10 cellular contexts compared by ENCODE assay signal in genomic region chr19:49499030-49499670, GRCh38. TPM values are rescaled to one million over a fixed set of nuclear protein-coding genes. Genes with fewer than 3 reads are reported as not detected.
A peak's percentile ranks its signal among the peaks of the same experiment; 100 is the strongest.
DNase-seq lines count a peak whose midpoint lies in the region; ATAC-seq and TF ChIP-seq lines count a peak whose summit lies in the region.
"Had no signal": no experiment of that assay in that cellular context is flagged by ENCODE, and none has a peak within 500 bp of the region (broad histone marks: within the 10 kb centered on the region; RNA-seq: fewer than 3 reads in every experiment).

No MANE protein-coding gene starts in this region.

- H3K9me3 ChIP-seq in heart right ventricle (no peaks in the 10 kb centered on the region), left lung (no peaks in the 10 kb centered on the region), upper lobe of left lung (no peaks in the 10 kb centered on the region)

- peaks cover 63% of the 10 kb centered on the region for H3K4me1 Mint-ChIP-seq in activated T-helper 1 cell treated with anti-CD3 and anti-CD28 coated beads, Interleukin-12 subunit alpha, Interleukin-12 subunit beta, Interleukin-2, Interleukin-4 antibody, amounts not matched to agents 30 ng/mL and 10 ng/mL and 1 ng/mL, durations not matched to agents 14 hours and 24 hours and 36 hours (ENCODE audit: low read depth)

- H3K36me3 ChIP-seq in heart right ventricle (peaks cover 0 to 32% (median 29%) of the 10 kb centered on the region in 9 donors), left lung (peaks cover 12 to 32% of the 10 kb centered on the region in 2 donors), upper lobe of left lung (peaks cover 15 to 31% (median 29%) of the 10 kb centered on the region in 4 donors)

- WGBS in heart right ventricle, 2 donors, result 65 to 70% methylated on average over 19 of the region's 19 CpGs
- WGBS in upper lobe of left lung, 2 donors, result 80 to 82% methylated on average over 9 to 19 of the region's 19 CpGs

- peaks cover 14 to 67% (median 56%) of the 10 kb centered on the region in 9 donors for H3K4me1 ChIP-seq in heart right ventricle
- peaks cover 25 to 47% of the 10 kb centered on the region in 2 donors for H3K4me1 ChIP-seq in left lung
- H3K4me1 ChIP-seq in upper lobe of left lung, result peaks cover 41 to 57% (median 54%) of the 10 kb centered on the region in 4 donors

- no peak for TF ChIP-seq POLR2A in upper lobe of left lung (IDR thresholded peaks at IDR 0.05)

- no peak for TF ChIP-seq CTCF in heart right ventricle (IDR thresholded peaks at IDR 0.05)
- no peak for TF ChIP-seq CTCF in left lung (IDR thresholded peaks at IDR 0.05)
- no peak for TF ChIP-seq CTCF in upper lobe of left lung (IDR thresholded peaks at IDR 0.05)

- H3K4me3 Mint-ChIP-seq in activated T-helper 1 cell treated with anti-CD3 and anti-CD28 coated beads, Interleukin-12 subunit alpha, Interleukin-12 subunit beta, Interleukin-2, Interleukin-4 antibody, amounts not matched to agents 30 ng/mL and 10 ng/mL and 1 ng/mL, durations not matched to agents 14 hours and 24 hours and 36 hours, result peak overlapping the region; percentile 91

- DNase-seq in heart right ventricle (no peak), left cardiac atrium (no peak), left lung (no peak), upper lobe of left lung (no peak), amygdala (lab: John Stamatoyannopoulos, UW) (no peak), NCI-H748 (lab: John Stamatoyannopoulos, UW; ENCODE audit: unreplicated experiment) (no peak)
- DNase-seq in activated T-helper 1 cell treated with anti-CD3 and anti-CD28 coated beads, Interleukin-12 subunit alpha, Interleukin-12 subunit beta, Interleukin-2, Interleukin-4 antibody, amounts not matched to agents 30 ng/mL and 10 ng/mL and 1 ng/mL, durations not matched to agents 14 hours and 24 hours and 36 hours (ENCODE audit: low spot score), result no peak
- DNase-seq: MV-4-11 had no signal

- no peaks in the 10 kb centered on the region for H3K27me3 Mint-ChIP-seq in activated T-helper 1 cell treated with anti-CD3 and anti-CD28 coated beads, Interleukin-12 subunit alpha, Interleukin-12 subunit beta, Interleukin-2, Interleukin-4 antibody, amounts not matched to agents 30 ng/mL and 10 ng/mL and 1 ng/mL, durations not matched to agents 14 hours and 24 hours and 36 hours (ENCODE audit: insufficient read depth)

- H3K9me3 Mint-ChIP-seq in activated T-helper 1 cell treated with anti-CD3 and anti-CD28 coated beads, Interleukin-12 subunit alpha, Interleukin-12 subunit beta, Interleukin-2, Interleukin-4 antibody, amounts not matched to agents 30 ng/mL and 10 ng/mL and 1 ng/mL, durations not matched to agents 14 hours and 24 hours and 36 hours, result no peaks in the 10 kb centered on the region

- ATAC-seq in heart right ventricle, result no peak
- ATAC-seq in left cardiac atrium, result no peak
- no peak for ATAC-seq in left lung
- ATAC-seq in upper lobe of left lung (ENCODE audit: low FRiP score in 2 of 2), result no peak
- ATAC-seq in GM18909 (IDR thresholded peaks at IDR 0.05; ENCODE audit: poor library complexity, unreplicated experiment), result no peak

- H3K27ac Mint-ChIP-seq in activated T-helper 1 cell treated with anti-CD3 and anti-CD28 coated beads, Interleukin-12 subunit alpha, Interleukin-12 subunit beta, Interleukin-2, Interleukin-4 antibody, amounts not matched to agents 30 ng/mL and 10 ng/mL and 1 ng/mL, durations not matched to agents 14 hours and 24 hours and 36 hours, result peak overlapping the region; percentile 88

- TF ChIP-seq EP300 in upper lobe of left lung (IDR thresholded peaks at IDR 0.05), result no peak

- H3K36me3 Mint-ChIP-seq in activated T-helper 1 cell treated with anti-CD3 and anti-CD28 coated beads, Interleukin-12 subunit alpha, Interleukin-12 subunit beta, Interleukin-2, Interleukin-4 antibody, amounts not matched to agents 30 ng/mL and 10 ng/mL and 1 ng/mL, durations not matched to agents 14 hours and 24 hours and 36 hours (ENCODE audit: low read depth), result peaks cover 42% of the 10 kb centered on the region

- intact Hi-C loops in heart right ventricle (cut with DNase I), result loop anchor here in 3 of 10 donors (5.0 kb wide), 3 partner anchors 73 to 378 kb away; partner anchors contain the start of genes AKT1S1 (in 1 of the 3), PRMT1 (in 1 of the 3) and TBC1D17 (in 1 of the 3)
- intact Hi-C loops in left cardiac atrium (cut with DNase I), result loop anchor here in 1 of 2 donors (5.0 kb wide), 1 partner anchor 58 kb away; no protein-coding TSS in a partner anchor
- intact Hi-C loops in activated T-helper 1 cell treated with anti-CD3 and anti-CD28 coated beads, Interleukin-12 subunit alpha, Interleukin-12 subunit beta, Interleukin-2, Interleukin-4 antibody, amounts not matched to agents 30 ng/mL and 10 ng/mL and 1 ng/mL, durations not matched to agents 14 hours and 24 hours and 36 hours (cut with micrococcal nuclease), result loop anchor here (5.0 kb wide), 2 partner anchors 313 to 627 kb away; partner anchors contain the start of genes FUZ and PPP1R15A
- intact Hi-C loops in left lung (cut with DNase I), result no loop called here

- H3K4me3 ChIP-seq in heart right ventricle, result peak overlapping the region in 7 of 10 donors; percentile 2 to 97 (median 50)
- peak overlapping the region in 1 of 2 donors; percentile 60 for H3K4me3 ChIP-seq in left lung
- peak overlapping the region in 3 of 4 donors; percentile 30 to 96 (median 35) for H3K4me3 ChIP-seq in upper lobe of left lung

- peak overlapping the region in 7 of 10 donors; percentile 82 to 99 (median 88) for H3K27ac ChIP-seq in heart right ventricle
- H3K27ac ChIP-seq in left lung, result peak overlapping the region; percentile 73 to 75
- H3K27ac ChIP-seq in upper lobe of left lung, result peak overlapping the region; percentile 38 to 94 (median 84)
- H3K27ac ChIP-seq: C4-2B had no signal

- H3K27me3 ChIP-seq in heart right ventricle, result no peaks in the 10 kb centered on the region
- H3K27me3 ChIP-seq in left lung, result no peaks in the 10 kb centered on the region
- H3K27me3 ChIP-seq in upper lobe of left lung, result no peaks in the 10 kb centered on the region

RNA-seq across cellular contexts. Expression of gene RPS11, which starts 2.9 kb away (rescaled TPM):
- total RNA-seq in heart right ventricle (1,000 to 10,000 TPM in 4 of 10 donors, 100 to 1,000 TPM in 6; 739 to 1,152 (median 854) TPM), left cardiac atrium (1,000 to 10,000 TPM; 1,060 to 1,184 TPM), left lung (1,000 to 10,000 TPM; 1,463 to 1,657 TPM), upper lobe of left lung (1,000 to 10,000 TPM; 1,447 to 3,855 (median 1,708) TPM)
- 1,000 to 10,000 TPM; 2,102 to 3,642 TPM for polyA plus RNA-seq in heart right ventricle
- 1,890 and 1,927 TPM in 2 replicates for total RNA-seq in activated T-helper 1 cell treated with anti-CD3 and anti-CD28 coated beads, Interleukin-12 subunit alpha, Interleukin-12 subunit beta, Interleukin-2, Interleukin-4 antibody, amounts not matched to agents 30 ng/mL and 10 ng/mL and 1 ng/mL, durations not matched to agents 14 hours and 24 hours and 36 hours

RNA-seq across cellular contexts. Expression of gene RPL13A, which starts 11.7 kb away (rescaled TPM):
- total RNA-seq in heart right ventricle (1,000 to 10,000 TPM; 1,171 to 1,844 (median 1,328) TPM), left cardiac atrium (1,000 to 10,000 TPM; 1,559 to 1,594 TPM), left lung (1,000 to 10,000 TPM; 1,924 to 2,053 TPM), upper lobe of left lung (1,000 to 10,000 TPM in 4 of 6 donors, 100 to 1,000 TPM in 2; 974 to 2,595 (median 1,696) TPM)
- polyA plus RNA-seq in heart right ventricle, result 1,000 to 10,000 TPM; 1,376 to 2,740 TPM
- total RNA-seq in activated T-helper 1 cell treated with anti-CD3 and anti-CD28 coated beads, Interleukin-12 subunit alpha, Interleukin-12 subunit beta, Interleukin-2, Interleukin-4 antibody, amounts not matched to agents 30 ng/mL and 10 ng/mL and 1 ng/mL, durations not matched to agents 14 hours and 24 hours and 36 hours, result 2,876 and 2,988 TPM in 2 replicates

RNA-seq across cellular contexts. Expression of gene FCGRT, which starts 13.3 kb away (rescaled TPM):
- total RNA-seq in heart right ventricle (100 to 1,000 TPM in 2 of 10 donors, 10 to 100 TPM in 8; 49.0 to 175 (median 71.4) TPM), left cardiac atrium (100 to 1,000 TPM; 156 to 202 TPM), left lung (100 to 1,000 TPM; 283 to 288 TPM), upper lobe of left lung (100 to 1,000 TPM; 175 to 466 (median 328) TPM)
- 10 to 100 TPM; 63.2 to 83.6 TPM for polyA plus RNA-seq in heart right ventricle
- total RNA-seq in activated T-helper 1 cell treated with anti-CD3 and anti-CD28 coated beads, Interleukin-12 subunit alpha, Interleukin-12 subunit beta, Interleukin-2, Interleukin-4 antibody, amounts not matched to agents 30 ng/mL and 10 ng/mL and 1 ng/mL, durations not matched to agents 14 hours and 24 hours and 36 hours, result 0.88 and 1.1 TPM in 2 replicates

RNA-seq across cellular contexts. Expression of gene FLT3LG, which starts 25.1 kb away (rescaled TPM):
- 10 to 100 TPM in 1 of 10 donors, 1 to 10 TPM in 9; 1.6 to 14.8 (median 3.1) TPM for total RNA-seq in heart right ventricle
- polyA plus RNA-seq in heart right ventricle, result 10 to 100 TPM in 1 of 2 donors, 1 to 10 TPM in 1; 4.2 to 14.0 TPM
- total RNA-seq in left cardiac atrium, result 1 to 10 TPM; 4.9 to 6.0 TPM
- 58.4 and 65.4 TPM in 2 replicates for total RNA-seq in activated T-helper 1 cell treated with anti-CD3 and anti-CD28 coated beads, Interleukin-12 subunit alpha, Interleukin-12 subunit beta, Interleukin-2, Interleukin-4 antibody, amounts not matched to agents 30 ng/mL and 10 ng/mL and 1 ng/mL, durations not matched to agents 14 hours and 24 hours and 36 hours
- total RNA-seq in left lung, result 10 to 100 TPM in 1 of 2 donors, 1 to 10 TPM in 1; 6.8 to 10.1 TPM
- total RNA-seq in upper lobe of left lung, result 10 to 100 TPM in 3 of 6 donors, 1 to 10 TPM in 3; 4.3 to 19.9 (median 9.9) TPM

RNA-seq across cellular contexts. Expression of gene RCN3, which starts 28.7 kb away (rescaled TPM):
- 10 to 100 TPM in 2 of 10 donors, 1 to 10 TPM in 8; 4.7 to 23.4 (median 6.1) TPM for total RNA-seq in heart right ventricle
- polyA plus RNA-seq in heart right ventricle, result 10 to 100 TPM; 23.6 to 38.3 TPM
- total RNA-seq in left cardiac atrium, result 10 to 100 TPM; 27.3 to 34.9 TPM
- total RNA-seq in activated T-helper 1 cell treated with anti-CD3 and anti-CD28 coated beads, Interleukin-12 subunit alpha, Interleukin-12 subunit beta, Interleukin-2, Interleukin-4 antibody, amounts not matched to agents 30 ng/mL and 10 ng/mL and 1 ng/mL, durations not matched to agents 14 hours and 24 hours and 36 hours, result 2.0 and 2.1 TPM in 2 replicates
- total RNA-seq in left lung, result 10 to 100 TPM; 55.4 to 65.3 TPM
- total RNA-seq in upper lobe of left lung, result 10 to 100 TPM in 5 of 6 donors, 1 to 10 TPM in 1; 5.9 to 82.8 (median 26.6) TPM

Comparison
In these comparisons a context has a peak if more than half of its experiments do, and no peak if none do; other contexts are left out.
1. RNA of gene FCGRT, which starts 13.3 kb away (total RNA-seq): 175 to 466 TPM in upper lobe of left lung, 283 to 288 TPM in left lung, 156 to 202 TPM in left cardiac atrium and 49.0 to 175 TPM in heart right ventricle; 0.88 to 1.1 TPM in activated T-helper 1 cell treated with anti-CD3 and anti-CD28 coated beads, Interleukin-12 subunit alpha, Interleukin-12 subunit beta, Interleukin-2, Interleukin-4 antibody, amounts not matched to agents 30 ng/mL and 10 ng/mL and 1 ng/mL, durations not matched to agents 14 hours and 24 hours and 36 hours; every median in the first group is over 10 times any median in the second.
2. Peak in every context shown above with its lines, with median percentiles within 50 percentile points of each other: H3K27ac ChIP-seq.